29 cellular contexts compared by ENCODE assay signal in genomic region chr2:222169346-222169745, GRCh38.
DNase-seq lines count a peak whose midpoint lies in the region; ATAC-seq and TF ChIP-seq lines count a peak whose summit lies in the region.
"Had no signal": no experiment of that assay in that cellular context is flagged by ENCODE, and none has a peak within 500 bp of the region (broad histone marks: within the 10 kb centered on the region; RNA-seq: fewer than 3 reads in every experiment).

No MANE protein-coding gene starts in this region.

- no peak for TF ChIP-seq CTCF in SK-N-SH (IDR thresholded peaks at IDR 0.05)
- no peak for TF ChIP-seq CTCF in GM10248 (IDR thresholded peaks at IDR 0.05; ENCODE audit: control extremely low read depth, extremely low read depth, low read depth, missing control alignments)

- TF ChIP-seq EP300 in SK-N-SH (IDR thresholded peaks at IDR 0.05; ENCODE audit: borderline replicate concordance in 1 of 2, low read depth in 1 of 2, low read length in 1 of 2): no peak

- no peak overlapping the region for H3K4me3 ChIP-seq in SK-N-SH (ENCODE audit: low read depth in 2 of 2, low read length in 1 of 2)
- H3K4me3 ChIP-seq in SJCRH30: peak overlapping the region; percentile 36
- H3K4me3 ChIP-seq: BLaER1, colonic mucosa, esophagus muscularis mucosa, hepatocyte, lung, stomach, tibial artery had no signal

- POLR2A ChIA-PET in SK-N-SH (lab: Yijun Ruan, JAX): no interaction called here
- POLR2A ChIA-PET in GM10248 (lab: Yijun Ruan, JAX): no interaction called here

- no peak overlapping the region for H2AFZ ChIP-seq in SK-N-SH (ENCODE audit: low read depth)
- H2AFZ ChIP-seq: hepatocyte had no signal

- H4K20me1 ChIP-seq in SK-N-SH (ENCODE audit: insufficient read depth): no peaks in the 10 kb centered on the region
- H4K20me1 ChIP-seq: BLaER1 had no signal

- no peaks in the 10 kb centered on the region for H3K9me2 ChIP-seq in SK-N-SH

- H3K36me3 ChIP-seq in SK-N-SH (replicated peaks in 1 of 2; ENCODE audit: control insufficient read depth in 1 of 2, insufficient read depth in 2 of 2, low read length in 1 of 2) (no peaks in the 10 kb centered on the region), SJCRH30 (no peaks in the 10 kb centered on the region; the same call in 1 of the 2 replicates)
- H3K36me3 ChIP-seq: BLaER1, colonic mucosa, esophagus muscularis mucosa, stomach, tibial artery had no signal

- H3K27ac ChIP-seq in SK-N-SH (ENCODE audit: low read depth in 2 of 2, low read length in 1 of 2) (no peak overlapping the region), SJCRH30 (peak overlapping the region; percentile 26; the same call in 1 of the 2 replicates)
- H3K27ac ChIP-seq: BLaER1, colonic mucosa, esophagus muscularis mucosa, hepatocyte, stomach, tibial artery had no signal

- no peak for DNase-seq in SK-N-SH
- DNase-seq in SJCRH30: peak; percentile 34 to 64
- DNase-seq in glomerular visceral epithelial cell (ENCODE audit: extremely low spot score): peak; percentile 8
- DNase-seq in hypothalamus (lab: John Stamatoyannopoulos, UW): no peak
- DNase-seq in GM10248 (ENCODE audit: extremely low spot score): no peak
- DNase-seq in activated CD4-positive, alpha-beta T cell treated with anti-CD3 and anti-CD28 coated beads, Interleukin-2, amount 50 U/mL, for 1 hour: no peak
- no peak for DNase-seq in NCI-H187 (lab: John Stamatoyannopoulos, UW)
- DNase-seq: 8988T; activated CD8-positive, alpha-beta T cell treated with anti-CD3 and anti-CD28 coated beads for 36 hours; activated gamma-delta T cell; activated naive CD8-positive, alpha-beta T cell treated with anti-CD3 and anti-CD28 coated beads, Interleukin-2, amount 50 U/mL, for 24 hours; colonic mucosa; DMS79 treated with DMSO at 0.1 percent for 48 hours; NCI-H1092 treated with DMSO at 0.1 percent for 48 hours; NCI-H2029; NCI-H345; NCI-H82; stimulated activated CD8-positive, alpha-beta memory T cell treated with anti-CD3 and anti-CD28 coated beads, Interleukin-4, amount 100 ng/mL, for 48 hours; stomach; tibial artery had no signal

- no peak overlapping the region for H3K9ac ChIP-seq in SK-N-SH
- H3K9ac ChIP-seq: BLaER1 had no signal

- H3K27me3 ChIP-seq in SK-N-SH (ENCODE audit: insufficient read depth) (no peaks in the 10 kb centered on the region), SJCRH30 (no peaks in the 10 kb centered on the region)
- H3K27me3 ChIP-seq: BLaER1, colonic mucosa, tibial artery had no signal

- no peak for TF ChIP-seq RAD21 in SK-N-SH (IDR thresholded peaks at IDR 0.05; ENCODE audit: low read length)

- H3K79me2 ChIP-seq in SK-N-SH (ENCODE audit: insufficient read depth): no peaks in the 10 kb centered on the region
- H3K79me2 ChIP-seq: hepatocyte had no signal

- no peaks in the 10 kb centered on the region for H3F3A ChIP-seq in SK-N-SH (replicated peaks; ENCODE audit: insufficient read depth)

- H3K4me2 ChIP-seq in SK-N-SH: no peak overlapping the region
- H3K4me2 ChIP-seq: BLaER1, hepatocyte had no signal

- H3K4me1 ChIP-seq in SK-N-SH (ENCODE audit: control insufficient read depth in 1 of 2, insufficient read depth in 2 of 2, low read depth in 1 of 2, low read length in 1 of 2) (no peaks in the 10 kb centered on the region; a peak in 1 of 4 replicates), SJCRH30 (peaks cover 7% of the 10 kb centered on the region)
- H3K4me1 ChIP-seq: BLaER1, colonic mucosa, esophagus muscularis mucosa, stomach, tibial artery had no signal

- ATAC-seq in SK-N-SH treated with all-trans-retinoic acid at 6 μM for 48 hours: no peak
- ATAC-seq: activated CD4-positive, CD25-positive, alpha-beta regulatory T cell treated with anti-CD3 and anti-CD28 coated beads, Interleukin-2, amount 50 U/mL, for 24 hours; activated CD8-positive, alpha-beta T cell treated with anti-CD3 and anti-CD28 coated beads for 36 hours; activated naive CD8-positive, alpha-beta T cell treated with anti-CD3 and anti-CD28 coated beads, Interleukin-2, amount 50 U/mL, for 24 hours; HCT116; HepG2; Right ventricle myocardium inferior had no signal

- 10% methylated on average over 4 of the region's 4 CpGs for WGBS in SK-N-SH (ENCODE audit: low lambda C conversion rate)

- CTCF ChIA-PET in SK-N-SH (lab: Yijun Ruan, JAX): no interaction called here
- CTCF ChIA-PET in GM10248 (lab: Yijun Ruan, JAX): no interaction called here

- H3K9me3 ChIP-seq in SK-N-SH (no peaks in the 10 kb centered on the region), SJCRH30 (replicated peaks) (no peaks in the 10 kb centered on the region)
- H3K9me3 ChIP-seq: BLaER1, colonic mucosa, tibial artery had no signal

TF ChIP-seq in SK-N-SH treated with all-trans-retinoic acid at 6 μM for 48 hours, 23 proteins besides CTCF, POLR2A, EP300 and RAD21:
- TF ChIP-seq ISL1 (CRISPR knock-in tag; IDR thresholded peaks at IDR 0.05) (0 out of 2 replicates have a peak, but pooled peaks have one; percentile 12), TOX (CRISPR knock-in tag; IDR thresholded peaks at IDR 0.05; ENCODE audit: borderline replicate concordance) (no peak)

TF ChIP-seq in SK-N-SH, 30 proteins besides CTCF, POLR2A, EP300 and RAD21:
- TF ChIP-seq FOXJ3 (CRISPR knock-in tag; IDR thresholded peaks at IDR 0.05) (no peak), FOSL2 (IDR thresholded peaks at IDR 0.05; ENCODE audit: borderline replicate concordance, low read depth) (no peak), ELF1 (IDR thresholded peaks at IDR 0.05) (no peak), RFX5 (IDR thresholded peaks at IDR 0.05; ENCODE audit: low read length) (no peak), POLR2AphosphoS5 (IDR thresholded peaks at IDR 0.05; ENCODE audit: low read depth, low read length) (no peak), RCOR1 (IDR thresholded peaks at IDR 0.05; ENCODE audit: low read length) (no peak), GATA2 (CRISPR knock-in tag; IDR thresholded peaks at IDR 0.05) (no peak), USF2 (IDR thresholded peaks at IDR 0.05; ENCODE audit: borderline replicate concordance, low read depth, low read length) (no peak), CHD2 (IDR thresholded peaks at IDR 0.05; ENCODE audit: low read length, partially characterized antibody) (no peak), NRF1 (IDR thresholded peaks at IDR 0.05; ENCODE audit: low read depth, low read length) (no peak), GABPA (IDR thresholded peaks at IDR 0.05; ENCODE audit: low read depth) (no peak)

Comparison
In these comparisons a context has a peak if more than half of its experiments do, and no peak if none do; other contexts are left out.
1. DNase-seq: peak in SJCRH30 (2 of 2) and glomerular visceral epithelial cell (single experiment); none in SK-N-SH (single experiment), hypothalamus (0 of 51), GM10248 (single experiment), activated CD4-positive, alpha-beta T cell treated with anti-CD3 and anti-CD28 coated beads, Interleukin-2, amount 50 U/mL, for 1 hour (single experiment) and NCI-H187 (0 of 2).